In the genomic region with DNA sequence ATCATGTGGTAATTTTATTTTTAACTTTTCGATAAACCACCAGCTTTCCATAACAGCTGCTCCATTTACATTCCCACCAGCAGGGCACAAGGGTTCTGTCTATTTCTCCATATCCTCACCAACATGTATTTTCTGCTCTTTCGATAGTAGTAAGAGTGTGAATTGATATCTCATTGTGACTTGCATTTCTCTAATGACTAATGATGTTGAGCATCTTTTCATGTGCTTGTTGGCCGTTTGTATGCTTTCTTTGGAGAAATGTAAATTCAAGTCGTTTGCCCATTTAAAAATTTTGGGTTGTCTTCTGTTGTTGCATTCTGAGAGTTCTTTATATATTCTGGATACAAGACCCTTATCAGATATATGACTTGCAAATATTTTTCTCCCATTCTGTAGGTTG, we compare ENCODE assay signal across 21 cellular contexts. TPM values are rescaled to one million over a fixed set of nuclear protein-coding genes. Genes with fewer than 3 reads are reported as not detected.
DNase-seq lines count a peak whose midpoint lies in the region; ATAC-seq and TF ChIP-seq lines count a peak whose summit lies in the region.
"Had no signal": no experiment of that assay in that cellular context is flagged by ENCODE, and none has a peak within 500 bp of the region (broad histone marks: within the 10 kb centered on the region; RNA-seq: fewer than 3 reads in every experiment).

No MANE protein-coding gene starts in this region.

- POLR2A ChIA-PET in SK-N-SH (lab: Yijun Ruan, JAX), result no interaction called here
- POLR2A ChIA-PET in activated CD4-positive, alpha-beta T cell treated with anti-CD3 and anti-CD28 coated beads, Interleukin-2, amount 10 ng/mL, durations not matched to agents 7 days and 5 days (lab: Charles Lee), result no interaction called here

- no peaks in the 10 kb centered on the region for H3F3A ChIP-seq in SK-N-SH (replicated peaks; ENCODE audit: insufficient read depth)

- H3K36me3 ChIP-seq in SK-N-SH (replicated peaks in 1 of 2; ENCODE audit: control insufficient read depth in 1 of 2, insufficient read depth in 2 of 2, low read length in 1 of 2) (no peaks in the 10 kb centered on the region), brain microvascular endothelial cell (replicated peaks) (no peaks in the 10 kb centered on the region)

- CTCF ChIA-PET in SK-N-SH (lab: Yijun Ruan, JAX), result interaction anchor here (4.3 to 7.1 kb wide), 3 partner anchors 50 to 127 kb away, joined by 18 to 92 read pairs (median 67); no protein-coding TSS in a partner anchor
- CTCF ChIA-PET in activated CD4-positive, alpha-beta T cell treated with anti-CD3 and anti-CD28 coated beads, Interleukin-2, amount 10 ng/mL, durations not matched to agents 7 days and 5 days (lab: Charles Lee), result interaction anchor here (1.8 kb wide), 1 partner anchor 13 kb away, joined by 5 read pairs; no protein-coding TSS in a partner anchor

- H3K79me2 ChIP-seq in SK-N-SH (ENCODE audit: insufficient read depth), result no peaks in the 10 kb centered on the region

- H3K9me2 ChIP-seq in SK-N-SH, result no peaks in the 10 kb centered on the region

- H3K9me3 ChIP-seq in SK-N-SH, result no peaks in the 10 kb centered on the region

- TF ChIP-seq RAD21 in SK-N-SH (IDR thresholded peaks at IDR 0.05; ENCODE audit: low read length), result no peak

- TF ChIP-seq CTCF in SK-N-SH (IDR thresholded peaks at IDR 0.05) (0 out of 2 replicates have a peak, but pooled peaks have one; percentile 13), brain microvascular endothelial cell (IDR thresholded peaks at IDR 0.05; ENCODE audit: low read depth, low read length, missing control alignments) (peak; percentile 23), type B pancreatic cell (conservative IDR thresholded peaks at IDR 0.05) (peak; percentile 31)

- H3K4me3 Mint-ChIP-seq in type B pancreatic cell, result no peak overlapping the region
- H3K4me3 Mint-ChIP-seq in activated CD4-positive, alpha-beta T cell treated with anti-CD3 and anti-CD28 coated beads, Interleukin-2, amount 10 ng/mL, durations not matched to agents 7 days and 5 days, result no peak overlapping the region
- no peak overlapping the region for H3K4me3 Mint-ChIP-seq in activated T-helper 2 cell treated with anti-CD3 and anti-CD28 coated beads, Interferon-gamma antibody, Interleukin-2, Interleukin-4, amounts not matched to agents 10 μg/mL and 5 μg/mL and 100 μg/mL, durations not matched to agents 14 hours and 24 hours and 36 hours (ENCODE audit: low read depth)
- H3K4me3 Mint-ChIP-seq: B cell, H9 had no signal

- H3K27me3 Mint-ChIP-seq in type B pancreatic cell, result peaks cover 56% of the 10 kb centered on the region
- H3K27me3 Mint-ChIP-seq in activated CD4-positive, alpha-beta T cell treated with anti-CD3 and anti-CD28 coated beads, Interleukin-2, amount 10 ng/mL, durations not matched to agents 7 days and 5 days, result peaks cover 23% of the 10 kb centered on the region
- H3K27me3 Mint-ChIP-seq in activated T-helper 2 cell treated with anti-CD3 and anti-CD28 coated beads, Interferon-gamma antibody, Interleukin-2, Interleukin-4, amounts not matched to agents 10 μg/mL and 5 μg/mL and 100 μg/mL, durations not matched to agents 14 hours and 24 hours and 36 hours (ENCODE audit: low read depth), result peaks cover 41% of the 10 kb centered on the region

- no peaks in the 10 kb centered on the region for H3K4me1 ChIP-seq in SK-N-SH (ENCODE audit: control insufficient read depth in 1 of 2, insufficient read depth in 2 of 2, low read depth in 1 of 2, low read length in 1 of 2)

- no peak overlapping the region for H3K9ac ChIP-seq in SK-N-SH
- H3K9ac ChIP-seq: GM23248 had no signal

- no peaks in the 10 kb centered on the region for H4K20me1 ChIP-seq in SK-N-SH (ENCODE audit: insufficient read depth)

- in situ Hi-C loops in brain microvascular endothelial cell (cut with HindIII; ENCODE audit: low pct_ligation_motif_present, low sequenced_read_pairs), result no loop called here

- no peaks in the 10 kb centered on the region for H3K27me3 ChIP-seq in SK-N-SH (ENCODE audit: insufficient read depth)
- peaks cover 3% of the 10 kb centered on the region for H3K27me3 ChIP-seq in brain microvascular endothelial cell (replicated peaks)

- no peak overlapping the region for H3K4me2 ChIP-seq in SK-N-SH

- DNase-seq in SK-N-SH (no peak), brain microvascular endothelial cell (no peak), foreskin melanocyte (peak; percentile 31), type B pancreatic cell (ENCODE audit: extremely low spot score, unreplicated experiment) (no peak)
- DNase-seq in activated CD4-positive, alpha-beta T cell treated with anti-CD3 and anti-CD28 coated beads, Interleukin-2, amount 10 ng/mL, durations not matched to agents 7 days and 5 days, result no peak
- no peak for DNase-seq in activated CD4-positive, alpha-beta T cell treated with anti-CD3 and anti-CD28 coated beads, Interleukin-2, amount 50 U/mL, for 4 hours
- no peak for DNase-seq in activated T-helper 2 cell treated with anti-CD3 and anti-CD28 coated beads, Interferon-gamma antibody, Interleukin-2, Interleukin-4, amounts not matched to agents 10 μg/mL and 5 μg/mL and 100 μg/mL, durations not matched to agents 14 hours and 24 hours and 36 hours (ENCODE audit: low spot score)
- DNase-seq: EL; GF-D8; GM23248; H9; NCI-H1092; NCI-H1436; NCI-H187 treated with DMSO at 0.1 percent for 48 hours; NCI-H510A treated with DMSO at 0.1 percent for 48 hours; NCI-H774; NK-92 treated with Interleukin-12 subunit alpha and Interleukin-12 subunit beta, amount 100 ng/mL, for 24 hours had no signal

- no peak overlapping the region for H2AFZ ChIP-seq in SK-N-SH (ENCODE audit: low read depth)
- H2AFZ ChIP-seq: GM23248 had no signal

- intact Hi-C loops in activated T-helper 2 cell treated with anti-CD3 and anti-CD28 coated beads, Interferon-gamma antibody, Interleukin-2, Interleukin-4, amounts not matched to agents 10 μg/mL and 5 μg/mL and 100 μg/mL, durations not matched to agents 14 hours and 24 hours and 36 hours (cut with micrococcal nuclease), result no loop called here

- H3K4me3 ChIP-seq in SK-N-SH (ENCODE audit: low read depth in 2 of 2, low read length in 1 of 2), result no peak overlapping the region
- no peak overlapping the region for H3K4me3 ChIP-seq in brain microvascular endothelial cell (ENCODE audit: low read depth, low read length)
- H3K4me3 ChIP-seq: GM23248 had no signal

- no peaks in the 10 kb centered on the region for H3K9me3 Mint-ChIP-seq in type B pancreatic cell
- no peaks in the 10 kb centered on the region for H3K9me3 Mint-ChIP-seq in activated CD4-positive, alpha-beta T cell treated with anti-CD3 and anti-CD28 coated beads, Interleukin-2, amount 10 ng/mL, durations not matched to agents 7 days and 5 days
- H3K9me3 Mint-ChIP-seq in activated T-helper 2 cell treated with anti-CD3 and anti-CD28 coated beads, Interferon-gamma antibody, Interleukin-2, Interleukin-4, amounts not matched to agents 10 μg/mL and 5 μg/mL and 100 μg/mL, durations not matched to agents 14 hours and 24 hours and 36 hours, result no peaks in the 10 kb centered on the region
- H3K9me3 Mint-ChIP-seq: H9 had no signal

- H3K27ac Mint-ChIP-seq in type B pancreatic cell, result no peak overlapping the region
- no peak overlapping the region for H3K27ac Mint-ChIP-seq in activated CD4-positive, alpha-beta T cell treated with anti-CD3 and anti-CD28 coated beads, Interleukin-2, amount 10 ng/mL, durations not matched to agents 7 days and 5 days
- no peak overlapping the region for H3K27ac Mint-ChIP-seq in activated T-helper 2 cell treated with anti-CD3 and anti-CD28 coated beads, Interferon-gamma antibody, Interleukin-2, Interleukin-4, amounts not matched to agents 10 μg/mL and 5 μg/mL and 100 μg/mL, durations not matched to agents 14 hours and 24 hours and 36 hours
- H3K27ac Mint-ChIP-seq: B cell, H9 had no signal

- 51% methylated on average over 4 of the region's 4 CpGs for WGBS in SK-N-SH (ENCODE audit: low lambda C conversion rate)

- H3K27ac ChIP-seq in SK-N-SH (ENCODE audit: low read depth in 2 of 2, low read length in 1 of 2) (no peak overlapping the region), brain microvascular endothelial cell (no peak overlapping the region)
- H3K27ac ChIP-seq: 22Rv1, GM23248, RWPE1 had no signal

- TF ChIP-seq EP300 in SK-N-SH (IDR thresholded peaks at IDR 0.05; ENCODE audit: borderline replicate concordance in 1 of 2, low read depth in 1 of 2, low read length in 1 of 2), result no peak

- no peaks in the 10 kb centered on the region for H3K36me3 Mint-ChIP-seq in type B pancreatic cell
- no peaks in the 10 kb centered on the region for H3K36me3 Mint-ChIP-seq in activated CD4-positive, alpha-beta T cell treated with anti-CD3 and anti-CD28 coated beads, Interleukin-2, amount 10 ng/mL, durations not matched to agents 7 days and 5 days (ENCODE audit: low read depth)
- H3K36me3 Mint-ChIP-seq in activated T-helper 2 cell treated with anti-CD3 and anti-CD28 coated beads, Interferon-gamma antibody, Interleukin-2, Interleukin-4, amounts not matched to agents 10 μg/mL and 5 μg/mL and 100 μg/mL, durations not matched to agents 14 hours and 24 hours and 36 hours (ENCODE audit: low read depth), result no peaks in the 10 kb centered on the region

- no peak for ATAC-seq in SK-N-SH treated with all-trans-retinoic acid at 6 μM for 48 hours

- H3K4me1 Mint-ChIP-seq in type B pancreatic cell (ENCODE audit: unreplicated experiment), result no peaks in the 10 kb centered on the region
- peaks cover 4% of the 10 kb centered on the region for H3K4me1 Mint-ChIP-seq in activated CD4-positive, alpha-beta T cell treated with anti-CD3 and anti-CD28 coated beads, Interleukin-2, amount 10 ng/mL, durations not matched to agents 7 days and 5 days
- H3K4me1 Mint-ChIP-seq in activated T-helper 2 cell treated with anti-CD3 and anti-CD28 coated beads, Interferon-gamma antibody, Interleukin-2, Interleukin-4, amounts not matched to agents 10 μg/mL and 5 μg/mL and 100 μg/mL, durations not matched to agents 14 hours and 24 hours and 36 hours (ENCODE audit: low read depth), result peaks cover 4% of the 10 kb centered on the region

TF ChIP-seq in SK-N-SH, 30 proteins besides CTCF, POLR2A, EP300 and RAD21 (continues in another document):
- TF ChIP-seq MXI1 (IDR thresholded peaks at IDR 0.05; ENCODE audit: low read depth, low read length) (no peak), GABPA (IDR thresholded peaks at IDR 0.05; ENCODE audit: low read depth) (no peak)

TF ChIP-seq in SK-N-SH treated with all-trans-retinoic acid at 6 μM for 48 hours, 23 proteins besides CTCF, POLR2A, EP300 and RAD21 (continues in another document):
- no peak for TF ChIP-seq ZC3H10 (CRISPR knock-in tag; IDR thresholded peaks at IDR 0.05)

RNA-seq across cellular contexts. Expression of a gene that starts 45.9 kb away (rescaled TPM):
- 0.15 TPM in 2 replicates for polyA plus RNA-seq in SK-N-SH (2012; rRNA removed)
- polyA plus RNA-seq in SK-N-SH (2012; cell fraction: cytosol; rRNA removed), result 0.09 and 0.13 TPM in 2 replicates
- 0.62 and 0.63 TPM in 2 replicates for polyA plus RNA-seq in SK-N-SH (2012; cell fraction: nucleus; rRNA removed)
- 0.19 and 0.27 TPM in 2 replicates for total RNA-seq in type B pancreatic cell (ENCODE audit: low replicate concordance)
- total RNA-seq in activated CD4-positive, alpha-beta T cell treated with anti-CD3 and anti-CD28 coated beads, Interleukin-2, amount 10 ng/mL, durations not matched to agents 7 days and 5 days, result not detected
- not detected in 2 replicates for total RNA-seq in activated T-helper 2 cell treated with anti-CD3 and anti-CD28 coated beads, Interferon-gamma antibody, Interleukin-2, Interleukin-4, amounts not matched to agents 10 μg/mL and 5 μg/mL and 100 μg/mL, durations not matched to agents 14 hours and 24 hours and 36 hours
- polyA plus RNA-seq: GM23248 had no signal
